ENCODE assay signal across 10 cellular contexts in genomic region chr17:74532115-74532514, GRCh38. TPM values are rescaled to one million over a fixed set of nuclear protein-coding genes. Genes with fewer than 3 reads are reported as not detected.
A peak's percentile ranks its signal among the peaks of the same experiment; 100 is the strongest.
DNase-seq lines count a peak whose midpoint lies in the region; ATAC-seq and TF ChIP-seq lines count a peak whose summit lies in the region.
"Had no signal": no experiment of that assay in that cellular context is flagged by ENCODE, and none has a peak within 500 bp of the region (broad histone marks: within the 10 kb centered on the region; RNA-seq: fewer than 3 reads in every experiment).

No MANE protein-coding gene starts in this region.

- peak; percentile 39 for TF ChIP-seq POLR2A in transverse colon (IDR thresholded peaks at IDR 0.05)

- H3K14ac ChIP-seq in mesenchymal stem cell (ENCODE audit: low read length in 2 of 2) = no peak overlapping the region

- intact Hi-C loops in transverse colon (cut with DNase I; ENCODE audit: low total_unique reads) = no loop called here

- H2BK120ac ChIP-seq in mesenchymal stem cell (ENCODE audit: low read depth, low read length) = no peak overlapping the region

- TF ChIP-seq EP300 in transverse colon (IDR thresholded peaks at IDR 0.05; ENCODE audit: low read depth) = no peak

- H3K27me3 ChIP-seq in transverse colon = peaks cover 10% of the 10 kb centered on the region
- peaks cover 0 to 45% of the 10 kb centered on the region in 2 experiments for H3K27me3 ChIP-seq in mesenchymal stem cell (ENCODE audit: control insufficient read depth in 1 of 2, insufficient read depth in 1 of 2, low read length in 2 of 2)

- 57 to 67% methylated on average over 10 of the region's 10 CpGs for WGBS in transverse colon (ENCODE audit: low coverage in 1 of 2), 2 donors
- 70% methylated on average over 8 of the region's 10 CpGs for WGBS in mesenchymal stem cell

- H2AFZ ChIP-seq in mesenchymal stem cell (ENCODE audit: low read depth, low read length) = no peak overlapping the region

- no peaks in the 10 kb centered on the region for H3K9me3 Mint-ChIP-seq in activated T-cell treated with anti-CD3 and anti-CD28 coated beads, Interleukin-2, amount 50 U/mL, for 4 hours
- no peaks in the 10 kb centered on the region for H3K9me3 Mint-ChIP-seq in activated T-cell treated with anti-CD3 and anti-CD28 coated beads, Interleukin-2, amount 50 U/mL, for 72 hours

- in situ Hi-C loops in transverse colon (cut with MboI; ENCODE audit: low pct_ligation_motif_present in 1 of 4, low pct_unique_long_range_greater_than_20kb in 1 of 4, low sequenced_read_pairs in 3 of 4) = no loop called here

- H3K4me1 Mint-ChIP-seq in activated T-cell treated with anti-CD3 and anti-CD28 coated beads, Interleukin-2, amount 50 U/mL, for 4 hours (ENCODE audit: low read depth) = peaks cover 5% of the 10 kb centered on the region
- peaks cover 12% of the 10 kb centered on the region for H3K4me1 Mint-ChIP-seq in activated T-cell treated with anti-CD3 and anti-CD28 coated beads, Interleukin-2, amount 50 U/mL, for 72 hours (ENCODE audit: low read depth)

- H3K27me3 Mint-ChIP-seq in activated T-cell treated with anti-CD3 and anti-CD28 coated beads, Interleukin-2, amount 50 U/mL, for 4 hours (ENCODE audit: low read depth) = peaks cover 38% of the 10 kb centered on the region
- H3K27me3 Mint-ChIP-seq in activated T-cell treated with anti-CD3 and anti-CD28 coated beads, Interleukin-2, amount 50 U/mL, for 72 hours (ENCODE audit: low read depth) = peaks cover 56% of the 10 kb centered on the region

- H3K4me3 ChIP-seq in transverse colon (no peak overlapping the region), mesenchymal stem cell (ENCODE audit: insufficient read depth in 1 of 2, low read depth in 1 of 2, low read length in 2 of 2) (no peak overlapping the region)

- H3K36me3 Mint-ChIP-seq in activated T-cell treated with anti-CD3 and anti-CD28 coated beads, Interleukin-2, amount 50 U/mL, for 4 hours (ENCODE audit: insufficient read depth) = no peaks in the 10 kb centered on the region
- no peaks in the 10 kb centered on the region for H3K36me3 Mint-ChIP-seq in activated T-cell treated with anti-CD3 and anti-CD28 coated beads, Interleukin-2, amount 50 U/mL, for 72 hours (ENCODE audit: insufficient read depth in 2 of 2)

- DNase-seq in activated T-cell treated with anti-CD3 and anti-CD28 coated beads, Interleukin-2, amount 50 U/mL, for 4 hours = no peak
- no peak for DNase-seq in activated T-cell treated with anti-CD3 and anti-CD28 coated beads, Interleukin-2, amount 50 U/mL, for 72 hours
- peak; percentile 95 for DNase-seq in SKM-1 treated with dmso at 0.1 percent for 144 hours (lab: John Stamatoyannopoulos, UW; ENCODE audit: unreplicated experiment)
- DNase-seq in iPS-NIHi11 (ENCODE audit: low spot score) = peak; percentile 50
- peak; percentile 43 for DNase-seq in transverse colon
- DNase-seq in HuH-7 (ENCODE audit: low spot score) = no peak
- DNase-seq in HT-29 (ENCODE audit: low spot score) = no peak
- DNase-seq in mesenchymal stem cell = no peak
- DNase-seq: SW 1271 had no signal

- H2AK5ac ChIP-seq in mesenchymal stem cell (ENCODE audit: low read length, severe bottlenecking) = no peak overlapping the region

- peaks cover 0 to 3% of the 10 kb centered on the region in 2 donors for H3K9me3 ChIP-seq in transverse colon
- H3K9me3 ChIP-seq in mesenchymal stem cell (ENCODE audit: control insufficient read depth, low read length) = peaks cover 4% of the 10 kb centered on the region

- H2BK15ac ChIP-seq in mesenchymal stem cell (ENCODE audit: low read depth, poor library complexity, severe bottlenecking) = no peak overlapping the region

- no peak overlapping the region for H3K18ac ChIP-seq in mesenchymal stem cell (ENCODE audit: low read depth in 1 of 2, low read length in 2 of 2)

- H3K4me1 ChIP-seq in transverse colon = no peaks in the 10 kb centered on the region
- no peaks in the 10 kb centered on the region for H3K4me1 ChIP-seq in mesenchymal stem cell (ENCODE audit: control insufficient read depth, insufficient read depth, low read depth, low read length)

- no peaks in the 10 kb centered on the region for H3K79me1 ChIP-seq in mesenchymal stem cell (replicated peaks; ENCODE audit: low read length, poor library complexity, severe bottlenecking)

- no peak for ATAC-seq in activated T-cell treated with anti-CD3 and anti-CD28 coated beads, Interleukin-2, amount 50 U/mL, for 4 hours
- no peak for ATAC-seq in activated T-cell treated with anti-CD3 and anti-CD28 coated beads, Interleukin-2, amount 50 U/mL, for 72 hours (replicated peaks in 1 of 2)

- H3K27ac ChIP-seq in transverse colon = no peak overlapping the region
- no peak overlapping the region for H3K27ac ChIP-seq in mesenchymal stem cell (ENCODE audit: low read length, poor library complexity, severe bottlenecking)

- no peaks in the 10 kb centered on the region for H3K36me3 ChIP-seq in transverse colon
- H3K36me3 ChIP-seq in mesenchymal stem cell (ENCODE audit: control insufficient read depth in 1 of 2, insufficient read depth in 2 of 2, low read depth in 1 of 2, low read length in 2 of 2) = no peaks in the 10 kb centered on the region

- H2BK12ac ChIP-seq in mesenchymal stem cell (ENCODE audit: low read length in 2 of 2) = no peak overlapping the region

- H3K27ac Mint-ChIP-seq in activated T-cell treated with anti-CD3 and anti-CD28 coated beads, Interleukin-2, amount 50 U/mL, for 72 hours = no peak overlapping the region

- no peak overlapping the region for H4K8ac ChIP-seq in mesenchymal stem cell (ENCODE audit: low read length)

- peak overlapping the region; percentile 67 for H3K4me3 Mint-ChIP-seq in activated T-cell treated with anti-CD3 and anti-CD28 coated beads, Interleukin-2, amount 50 U/mL, for 4 hours
- H3K4me3 Mint-ChIP-seq in activated T-cell treated with anti-CD3 and anti-CD28 coated beads, Interleukin-2, amount 50 U/mL, for 72 hours = no peak overlapping the region

- TF ChIP-seq CTCF in transverse colon (IDR thresholded peaks at IDR 0.05) = no peak

- H2BK5ac ChIP-seq in mesenchymal stem cell (ENCODE audit: low read depth, low read length, poor library complexity, severe bottlenecking) = no peak overlapping the region

- H3K4ac ChIP-seq in mesenchymal stem cell (ENCODE audit: low read depth in 1 of 2, low read length in 2 of 2) = no peak overlapping the region

- H3K23ac ChIP-seq in mesenchymal stem cell (ENCODE audit: low read length in 2 of 2) = no peak overlapping the region

- no peak overlapping the region for H3K4me2 ChIP-seq in mesenchymal stem cell (ENCODE audit: low read length, poor library complexity, severe bottlenecking)

- no peak overlapping the region for H3K9ac ChIP-seq in mesenchymal stem cell (ENCODE audit: low read length)

- H4K91ac ChIP-seq in mesenchymal stem cell (ENCODE audit: low read length) = no peak overlapping the region

RNA-seq across cellular contexts. Expression of gene CD300LB, which starts 0.8 kb away (rescaled TPM):
- not detected for total RNA-seq in activated T-cell treated with anti-CD3 and anti-CD28 coated beads, Interleukin-2, amount 50 U/mL, for 4 hours
- total RNA-seq in activated T-cell treated with anti-CD3 and anti-CD28 coated beads, Interleukin-2, amount 50 U/mL, for 72 hours = not detected
- under 1 TPM in 1 of 4 donors, not detected in 3; 0.41 TPM for total RNA-seq in transverse colon
- total RNA-seq in HT-29 (2014; rRNA removed; shearing (Covaris generic)) = not detected in 2 replicates
- polyA plus RNA-seq in mesenchymal stem cell (2013, experiment 1 of 2) = not detected
- polyA plus RNA-seq in mesenchymal stem cell (2013, experiment 2 of 2) = not detected
- total RNA-seq: cerebellum had no signal

RNA-seq across cellular contexts. Expression of gene CD300C, which starts 13.8 kb away (rescaled TPM):
- not detected for total RNA-seq in activated T-cell treated with anti-CD3 and anti-CD28 coated beads, Interleukin-2, amount 50 U/mL, for 4 hours
- total RNA-seq in activated T-cell treated with anti-CD3 and anti-CD28 coated beads, Interleukin-2, amount 50 U/mL, for 72 hours = under 1 TPM in 1 of 2 donors, not detected in 1; 0.16 TPM
- 1 to 10 TPM in 1 of 4 donors, under 1 TPM in 2, not detected in 1; 0.27 to 5.2 (median 0.32) TPM for total RNA-seq in transverse colon
- total RNA-seq in HT-29 (2014; rRNA removed; shearing (Covaris generic)) = 0.48 and 0.68 TPM in 2 replicates
- polyA plus RNA-seq in mesenchymal stem cell (2013, experiment 1 of 2) = not detected
- not detected for polyA plus RNA-seq in mesenchymal stem cell (2013, experiment 2 of 2)
- total RNA-seq: cerebellum had no signal

RNA-seq across cellular contexts. Expression of gene CD300H, which starts 35.2 kb away (rescaled TPM):
- total RNA-seq in activated T-cell treated with anti-CD3 and anti-CD28 coated beads, Interleukin-2, amount 50 U/mL, for 4 hours = not detected
- total RNA-seq in activated T-cell treated with anti-CD3 and anti-CD28 coated beads, Interleukin-2, amount 50 U/mL, for 72 hours = not detected
- total RNA-seq in transverse colon = not detected
- total RNA-seq in HT-29 (2014; rRNA removed; shearing (Covaris generic)) = not detected in 2 replicates
- polyA plus RNA-seq in mesenchymal stem cell (2013, experiment 1 of 2) = not detected
- not detected for polyA plus RNA-seq in mesenchymal stem cell (2013, experiment 2 of 2)
- total RNA-seq: cerebellum had no signal

RNA-seq across cellular contexts. Expression of gene CD300LD, which starts 60.0 kb away (rescaled TPM):
- total RNA-seq in activated T-cell treated with anti-CD3 and anti-CD28 coated beads, Interleukin-2, amount 50 U/mL, for 4 hours = not detected
- total RNA-seq in activated T-cell treated with anti-CD3 and anti-CD28 coated beads, Interleukin-2, amount 50 U/mL, for 72 hours = under 1 TPM; 0.19 to 0.31 TPM
- total RNA-seq in transverse colon = not detected
- not detected in 2 replicates for total RNA-seq in HT-29 (2014; rRNA removed; shearing (Covaris generic))
- not detected for polyA plus RNA-seq in mesenchymal stem cell (2013, experiment 1 of 2)
- not detected for polyA plus RNA-seq in mesenchymal stem cell (2013, experiment 2 of 2)
- total RNA-seq: cerebellum had no signal

Comparison
In these comparisons a context has a peak if more than half of its experiments do, and no peak if none do; other contexts are left out.
1. DNase-seq: peak in SKM-1 treated with dmso at 0.1 percent for 144 hours (single experiment), iPS-NIHi11 (single experiment) and transverse colon (single experiment); none in activated T-cell treated with anti-CD3 and anti-CD28 coated beads, Interleukin-2, amount 50 U/mL, for 4 hours (single experiment), activated T-cell treated with anti-CD3 and anti-CD28 coated beads, Interleukin-2, amount 50 U/mL, for 72 hours (0 of 2), HuH-7 (single experiment), HT-29 (single experiment) and mesenchymal stem cell (single experiment).